In the genomic region with DNA sequence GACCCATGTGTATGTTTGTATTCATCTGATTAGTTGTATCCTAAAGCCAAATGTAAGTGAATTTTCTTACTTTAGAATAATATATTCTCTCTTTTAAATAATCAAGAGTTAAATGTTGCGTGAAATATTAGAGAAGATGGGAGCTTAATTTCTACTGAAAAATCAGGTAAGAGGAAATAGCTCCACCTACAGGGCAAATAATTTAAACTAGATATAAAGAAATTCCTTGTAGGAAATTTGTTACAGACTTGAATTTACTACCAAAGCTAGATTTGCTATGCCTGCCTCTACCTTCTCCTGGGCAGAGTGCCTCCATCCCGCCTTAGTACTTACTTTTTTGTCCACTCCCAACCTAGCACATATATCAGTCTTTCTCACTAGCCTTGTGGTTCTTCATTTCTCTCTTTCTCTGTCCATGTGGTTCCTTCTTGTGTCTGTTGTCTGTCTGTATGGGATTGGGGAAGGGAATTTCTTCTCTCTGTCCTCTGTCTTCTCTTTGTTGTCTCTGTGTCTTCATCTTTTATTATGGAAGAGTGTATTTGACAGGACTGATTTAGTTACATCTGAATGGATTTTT, we compare ENCODE assay signal across 8 cellular contexts. TPM values are rescaled to one million over a fixed set of nuclear protein-coding genes. Genes with fewer than 3 reads are reported as not detected.
DNase-seq lines count a peak whose midpoint lies in the region; ATAC-seq, FAIRE-seq and TF ChIP-seq lines count a peak whose summit lies in the region.

No MANE protein-coding gene starts in this region.

- DNase-seq in D721Med (ENCODE audit: insufficient read length, low spot score) (no peak), KBM-7 (peak; percentile 47), SHP77 (lab: John Stamatoyannopoulos, UW) (peak; percentile 11 to 38), fibroblast of the conjunctiva (ENCODE audit: low read depth) (peak; percentile 33), gastrocnemius medialis (no peak), mesenteric fat pad (ENCODE audit: low spot score) (no peak)
- no peak for DNase-seq in stimulated activated CD4-positive, alpha-beta T cell treated with anti-CD3 and anti-CD28 coated beads, Interleukin-1b, Interleukin-23, amount 100 ng/mL, for 48 hours

- no peaks in the 10 kb centered on the region for H3K36me3 ChIP-seq in gastrocnemius medialis

- no peak overlapping the region for H3K4me3 ChIP-seq in gastrocnemius medialis

- TF ChIP-seq CTCF in D721Med (IDR thresholded peaks at IDR 0.05; ENCODE audit: insufficient read depth, missing control alignments) (peak; percentile 54), gastrocnemius medialis (IDR thresholded peaks at IDR 0.05 in 4 of 5, conservative IDR thresholded peaks at IDR 0.05 in 1 of 5) (peak; percentile 37 to 69 (median 53))

- intact Hi-C loops in gastrocnemius medialis (cut with DNase I; ENCODE audit: low total_unique reads) = loop anchor here (1.0 to 10.0 kb wide), 3 partner anchors 44 to 921 kb away; a partner anchor contains a TSS

- in situ Hi-C loops in KBM-7 (cut with MboI; ENCODE audit: low pct_unique_long_range_greater_than_20kb, low sequenced_read_pairs) = loop anchor here (25.0 kb wide), 1 partner anchor 124 kb away; no protein-coding TSS in a partner anchor
- in situ Hi-C loops in gastrocnemius medialis (cut with MboI; ENCODE audit: low sequenced_read_pairs in 4 of 4) = loop anchor here (10.0 to 25.0 kb wide), 2 partner anchors 121 to 924 kb away; no protein-coding TSS in a partner anchor

- no peak for TF ChIP-seq POLR2A in gastrocnemius medialis (IDR thresholded peaks at IDR 0.05)

- H3K9me3 ChIP-seq in gastrocnemius medialis = no peaks in the 10 kb centered on the region

- no peaks in the 10 kb centered on the region for H3K27me3 ChIP-seq in gastrocnemius medialis

- no peak overlapping the region for H3K27ac ChIP-seq in gastrocnemius medialis

- ATAC-seq in gastrocnemius medialis (no peak), GM19397 (IDR thresholded peaks at IDR 0.05; ENCODE audit: unreplicated experiment) (no peak)

- no peaks in the 10 kb centered on the region for H3K4me1 ChIP-seq in gastrocnemius medialis

- no peak for FAIRE-seq in D721Med (lab: Jason Lieb, UNC)

RNA-seq across cellular contexts. Expression of a gene that starts 44.7 kb away (rescaled TPM):
- total RNA-seq in gastrocnemius medialis (10 to 100 TPM; 15.5 to 24.1 (median 18.5) TPM), mesenteric fat pad (24.1 TPM)

Comparison
In these comparisons a context has a peak if more than half of its experiments do, and no peak if none do; other contexts are left out.
1. DNase-seq: peak in KBM-7 (single experiment), SHP77 (2 of 2) and fibroblast of the conjunctiva (single experiment); none in D721Med (single experiment), gastrocnemius medialis (0 of 2), mesenteric fat pad (single experiment) and stimulated activated CD4-positive, alpha-beta T cell treated with anti-CD3 and anti-CD28 coated beads, Interleukin-1b, Interleukin-23, amount 100 ng/mL, for 48 hours (single experiment).